In genomic region chr1:156465747-156466365, GRCh38 we compare ENCODE assay signal across 9 cellular contexts. TPM values are rescaled to one million over a fixed set of nuclear protein-coding genes. Genes with fewer than 3 reads are reported as not detected.
DNase-seq lines count a peak whose midpoint lies in the region; ATAC-seq, FAIRE-seq and TF ChIP-seq lines count a peak whose summit lies in the region.
"Had no signal": no experiment of that assay in that cellular context is flagged by ENCODE, and none has a peak within 500 bp of the region (broad histone marks: within the 10 kb centered on the region; RNA-seq: fewer than 3 reads in every experiment).

No MANE protein-coding gene starts in this region.

- H3K4me2 ChIP-seq in IMR-90 (ENCODE audit: low read depth, low read length): no peak overlapping the region

- no peak overlapping the region for H3K56ac ChIP-seq in IMR-90 (ENCODE audit: extremely low read depth, insufficient read depth, low read length)

- FAIRE-seq in GM12891 (lab: Jason Lieb, UNC): no peak

- 0 out of 2 replicates have a peak overlapping the region, but pooled peaks have one; percentile 4 for H2AK5ac ChIP-seq in IMR-90 (ENCODE audit: low read depth, low read length)

- H2BK20ac ChIP-seq in IMR-90 (ENCODE audit: low read depth, low read length): 0 out of 2 replicates have a peak overlapping the region, but pooled peaks have one; percentile 22

- peaks cover 55% of the 10 kb centered on the region for H3K36me3 ChIP-seq in IMR-90 (ENCODE audit: control insufficient read depth, insufficient read depth, low read length)

- H3K36me3 Mint-ChIP-seq in CD4-positive, alpha-beta T cell (ENCODE audit: low read depth): peaks cover 73% of the 10 kb centered on the region
- H3K36me3 Mint-ChIP-seq in nephron progenitor cell (ENCODE audit: low read depth): peaks cover 19% of the 10 kb centered on the region

- H2AFZ ChIP-seq in IMR-90 (replicated peaks; ENCODE audit: low read length, poor library complexity): peak overlapping the region; percentile 16

- CTCF ChIA-PET in CD4-positive, alpha-beta T cell (lab: Charles Lee): no interaction called here
- CTCF ChIA-PET in IMR-90 (lab: Yijun Ruan, JAX): no interaction called here

- H3K4me3 ChIP-seq in IMR-90 (ENCODE audit: insufficient read depth, low read depth, low read length): no peak overlapping the region

- H4K8ac ChIP-seq in IMR-90 (ENCODE audit: low read depth in 2 of 2, low read length in 2 of 2): no peak overlapping the region

- H4K5ac ChIP-seq in IMR-90 (ENCODE audit: low read depth, low read length): no peak overlapping the region

- BruUV-seq in IMR-90 (replicated peaks; lab: Mats Ljungman, UMichigan): no TSS peak

- no peak for TF ChIP-seq CTCF in CD4-positive, alpha-beta T cell (IDR thresholded peaks at IDR 0.05)
- TF ChIP-seq CTCF in IMR-90 (conservative IDR thresholded peaks at IDR 0.05; ENCODE audit: low read depth, low read length): 0 out of 2 replicates have a peak, but pooled peaks have one; percentile 27
- no peak for TF ChIP-seq CTCF in nephron progenitor cell (IDR thresholded peaks at IDR 0.05)

- dilution Hi-C loops in IMR-90 (cut with HindIII; ENCODE audit: low sequenced_read_pairs, unreplicated experiment): no loop called here

- H3K79me1 ChIP-seq in IMR-90 (ENCODE audit: low read depth in 1 of 2, low read length in 2 of 2): peaks cover 19 to 56% of the 10 kb centered on the region in 2 experiments

- H3K4ac ChIP-seq in IMR-90 (ENCODE audit: low read depth, low read length): no peak overlapping the region

- no peak for ATAC-seq in CD4-positive, alpha-beta T cell (ENCODE audit: poor library complexity)
- ATAC-seq in IMR-90 (ENCODE audit: low read depth) (peak; percentile 12; the same call in 1 of the 2 replicates), GM21447 (IDR thresholded peaks at IDR 0.05; ENCODE audit: unreplicated experiment) (no peak)

- peaks cover 10% of the 10 kb centered on the region for H3K4me1 ChIP-seq in IMR-90 (ENCODE audit: control insufficient read depth, insufficient read depth, low read length)

- H4K91ac ChIP-seq in IMR-90 (ENCODE audit: insufficient read depth, low read depth, low read length): no peak overlapping the region

- no peaks in the 10 kb centered on the region for H3K9me3 Mint-ChIP-seq in CD4-positive, alpha-beta T cell
- no peaks in the 10 kb centered on the region for H3K9me3 Mint-ChIP-seq in nephron progenitor cell

- no peak overlapping the region for H3K27ac ChIP-seq in CD4-positive, alpha-beta T cell (ENCODE audit: low read depth, low read length)
- no peak overlapping the region for H3K27ac ChIP-seq in IMR-90 (ENCODE audit: insufficient read depth, low read length)
- peak overlapping the region; percentile 36 for H3K27ac ChIP-seq in caudate nucleus (ENCODE audit: low read depth, low read length)

- no peak overlapping the region for H2BK5ac ChIP-seq in IMR-90 (ENCODE audit: low read depth, low read length, poor library complexity, severe bottlenecking)

- peak; percentile 24; the same call in 1 of the 2 replicates for TF ChIP-seq RAD21 in IMR-90 (IDR thresholded peaks at IDR 0.05; ENCODE audit: low read length)

- no peak overlapping the region for H3K23ac ChIP-seq in IMR-90 (ENCODE audit: low read depth, low read length)

- 0 out of 2 replicates have a peak overlapping the region, but pooled peaks have one; percentile 35 for H3K14ac ChIP-seq in IMR-90 (replicated peaks; ENCODE audit: low read depth, low read length)

- in situ Hi-C loops in IMR-90 (cut with MboI; ENCODE audit: low sequenced_read_pairs): no loop called here

- H3K9me3 ChIP-seq in CD4-positive, alpha-beta T cell (ENCODE audit: control insufficient read depth, low read length): no peaks in the 10 kb centered on the region
- no peaks in the 10 kb centered on the region for H3K9me3 ChIP-seq in IMR-90 (ENCODE audit: control insufficient read depth, insufficient read depth, low read length)

- TF ChIP-seq POLR2A in IMR-90 (IDR thresholded peaks at IDR 0.05; ENCODE audit: low read depth, low read length) (no peak), GM12891 (IDR thresholded peaks at IDR 0.05; ENCODE audit: low read depth, low read length) (no peak)

- intact Hi-C loops in CD4-positive, alpha-beta T cell (cut with DNase I, micrococcal nuclease): no loop called here
- intact Hi-C loops in IMR-90 (cut with micrococcal nuclease): no loop called here

- POLR2A ChIA-PET in CD4-positive, alpha-beta T cell (lab: Charles Lee): interaction anchor here (1.2 kb wide), 2 partner anchors 8 to 39 kb away, joined by 3 to 4 read pairs; no protein-coding TSS in a partner anchor
- POLR2A ChIA-PET in IMR-90 (lab: Charles Lee; ENCODE audit: unreplicated experiment): no interaction called here

- H2AK9ac ChIP-seq in IMR-90 (replicated peaks; ENCODE audit: low read depth, low read length, poor library complexity): peak overlapping the region; percentile 75

- no peak overlapping the region for H3K18ac ChIP-seq in IMR-90 (ENCODE audit: low read depth, low read length)

- H3K27me3 ChIP-seq in CD4-positive, alpha-beta T cell (ENCODE audit: control insufficient read depth, insufficient read depth, low read length): no peaks in the 10 kb centered on the region
- no peaks in the 10 kb centered on the region for H3K27me3 ChIP-seq in IMR-90 (ENCODE audit: control insufficient read depth, insufficient read depth, low read length)

- peaks cover 28% of the 10 kb centered on the region for H3K9me1 ChIP-seq in IMR-90 (ENCODE audit: insufficient read depth, low read length)

- H3K4me3 Mint-ChIP-seq in CD4-positive, alpha-beta T cell: no peak overlapping the region
- H3K4me3 Mint-ChIP-seq in nephron progenitor cell: no peak overlapping the region

- H2BK15ac ChIP-seq in IMR-90 (ENCODE audit: low read depth, low read length): no peak overlapping the region

- peak overlapping the region; percentile 61 for H3K27ac Mint-ChIP-seq in CD4-positive, alpha-beta T cell
- H3K27ac Mint-ChIP-seq in nephron progenitor cell: peak overlapping the region; percentile 79

- DNase-seq in CD4-positive, alpha-beta T cell: no peak
- DNase-seq in IMR-90: no peak
- DNase-seq in caudate nucleus (lab: John Stamatoyannopoulos, UW): no peak
- no peak for DNase-seq in nephron progenitor cell
- no peak for DNase-seq in GM12891 (ENCODE audit: insufficient read length, low spot score)
- DNase-seq in NCI-H187 (lab: John Stamatoyannopoulos, UW): no peak
- no peak for DNase-seq in effector CD4-positive, alpha-beta T cell
- DNase-seq: stimulated activated CD4-positive, alpha-beta T cell treated with anti-CD3 and anti-CD28 coated beads, Interleukin-2, amount 100 ng/mL, for 24 hours had no signal

- no peak overlapping the region for H2BK120ac ChIP-seq in IMR-90 (ENCODE audit: low read depth, low read length)

- no peaks in the 10 kb centered on the region for H3K27me3 Mint-ChIP-seq in CD4-positive, alpha-beta T cell
- H3K27me3 Mint-ChIP-seq in nephron progenitor cell (ENCODE audit: low read depth, poor library complexity): peaks cover 9% of the 10 kb centered on the region

- peaks cover 22% of the 10 kb centered on the region for H3K4me1 Mint-ChIP-seq in CD4-positive, alpha-beta T cell (ENCODE audit: low read depth)
- peaks cover 25% of the 10 kb centered on the region for H3K4me1 Mint-ChIP-seq in nephron progenitor cell

- WGBS in IMR-90 (ENCODE audit: extremely low coverage in 2 of 2, insufficient read length in 1 of 2), 2 experiments: no CpG with 5 or more reads among the region's 17 CpGs

- H3K9ac ChIP-seq in IMR-90 (ENCODE audit: low read depth, low read length): no peak overlapping the region

- peaks cover 28% of the 10 kb centered on the region for H4K20me1 ChIP-seq in IMR-90 (ENCODE audit: insufficient read depth, low read length)

TF ChIP-seq in IMR-90, 13 proteins besides CTCF, POLR2A, EP300 and RAD21 (continues in another document):
- TF ChIP-seq FOS (IDR thresholded peaks at IDR 0.05; ENCODE audit: low read depth, low read length) (no peak), NFE2L2 (IDR thresholded peaks at IDR 0.05; ENCODE audit: low read depth, low read length) (no peak), USF2 (IDR thresholded peaks at IDR 0.05; ENCODE audit: low read depth, low read length) (no peak)

TF ChIP-seq in GM12891, 5 proteins besides CTCF, POLR2A, EP300 and RAD21:
- TF ChIP-seq TAF1 (IDR thresholded peaks at IDR 0.05; ENCODE audit: low read depth, low read length): no peak
- no peak for TF ChIP-seq PAX5 (IDR thresholded peaks at IDR 0.05; ENCODE audit: insufficient read depth, low read length, severe bottlenecking)
- TF ChIP-seq POU2F2 (IDR thresholded peaks at IDR 0.05; ENCODE audit: low read depth, low read length): no peak
- no peak for TF ChIP-seq POLR2AphosphoS5 (IDR thresholded peaks at IDR 0.05; ENCODE audit: low read depth, low read length)
- TF ChIP-seq SPI1 (IDR thresholded peaks at IDR 0.05; ENCODE audit: low read depth, low read length): no peak

RNA-seq across cellular contexts. Expression of gene MEF2D, which starts 34.7 kb away (rescaled TPM):
- total RNA-seq in CD4-positive, alpha-beta T cell: 100 to 1,000 TPM; 155 to 162 TPM
- 2.9 and 3.6 TPM in 2 replicates for total RNA-seq in IMR-90 (2012; rRNA removed)
- 20.0 and 25.0 TPM in 2 replicates for polyA plus RNA-seq in IMR-90 (2012; rRNA removed)
- polyA plus RNA-seq in IMR-90 (2012; cell fraction: cytosol; rRNA removed): 10.9 and 27.6 TPM in 2 replicates
- polyA plus RNA-seq in IMR-90 (2012; cell fraction: nucleus; rRNA removed; ENCODE audit: low replicate concordance): 80.1 and 88.5 TPM in 2 replicates
- polyA plus RNA-seq in GM12891 (2012; ENCODE audit: low read depth, missing spikeins): 23.8 TPM

Comparison
In these comparisons a context has a peak if more than half of its experiments do, and no peak if none do; other contexts are left out.
1. RNA of gene MEF2D, which starts 34.7 kb away (total RNA-seq): 155 to 162 TPM in CD4-positive, alpha-beta T cell; 2.9 to 3.6 TPM in IMR-90; every median in the first group is over 10 times any median in the second.